ENCODE assay signal across 23 cellular contexts in the genomic region with DNA sequence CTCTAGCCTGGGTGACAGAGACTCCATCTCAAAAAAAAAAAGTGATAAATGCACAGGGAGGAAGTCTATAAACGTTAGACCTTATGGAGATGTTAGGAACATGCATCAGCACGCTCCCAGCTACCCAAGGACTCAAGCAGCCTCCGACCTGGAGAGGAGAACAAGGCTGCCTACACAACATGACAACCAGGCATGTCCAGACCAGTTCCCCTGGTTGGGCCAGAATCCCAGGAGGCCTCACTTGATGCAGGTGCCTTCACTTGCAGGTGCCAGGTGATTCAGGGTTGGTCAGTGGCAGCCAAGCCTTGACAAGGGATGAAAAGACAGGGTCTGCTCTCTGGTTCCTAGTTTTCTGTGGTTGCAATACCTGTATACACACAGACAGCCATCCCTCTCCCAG. TPM values are rescaled to one million over a fixed set of nuclear protein-coding genes. Genes with fewer than 3 reads are reported as not detected.
DNase-seq lines count a peak whose midpoint lies in the region; ATAC-seq and TF ChIP-seq lines count a peak whose summit lies in the region.
"Had no signal": no experiment of that assay in that cellular context is flagged by ENCODE, and none has a peak within 500 bp of the region (broad histone marks: within the 10 kb centered on the region; RNA-seq: fewer than 3 reads in every experiment).

No MANE protein-coding gene starts in this region.

- TF ChIP-seq CTCF in HCT116 (IDR thresholded peaks at IDR 0.05 in 2 of 3, conservative IDR thresholded peaks at IDR 0.05 in 1 of 3; ENCODE audit: borderline replicate concordance in 1 of 3, insufficient read depth in 1 of 3, low read depth in 2 of 3, low read length in 2 of 3) (no peak), RWPE1 (conservative IDR thresholded peaks at IDR 0.05; ENCODE audit: low read depth) (no peak), mesothelial cell of epicardium (IDR thresholded peaks at IDR 0.05; ENCODE audit: unreplicated experiment) (no peak)

- peaks cover 42 to 65% of the 10 kb centered on the region in 2 experiments for H3K36me3 ChIP-seq in HCT116 (ENCODE audit: control insufficient read depth in 1 of 2, insufficient read depth in 2 of 2, low read length in 2 of 2)

- CTCF ChIA-PET in activated CD4-positive, alpha-beta T cell treated with anti-CD3 and anti-CD28 coated beads for 36 hours (lab: Charles Lee) = no interaction called here
- CTCF ChIA-PET in HCT116 (lab: Charles Lee) = no interaction called here
- CTCF ChIA-PET in RWPE1 (lab: Yijun Ruan, JAX) = no interaction called here

- TF ChIP-seq POLR2A in HCT116 (IDR thresholded peaks at IDR 0.05; ENCODE audit: borderline replicate concordance, extremely low read depth, insufficient read depth, insufficient read length) = no peak

- no TSS peak for BruUV-seq in HCT116 (replicated peaks; lab: Mats Ljungman, UMichigan)

- peaks cover 7 to 12% of the 10 kb centered on the region in 2 experiments; a peak in 3 of 4 replicates for H3K4me1 ChIP-seq in HCT116 (ENCODE audit: control insufficient read depth in 1 of 2, insufficient read depth in 2 of 2, low read length in 2 of 2)

- H3K27ac ChIP-seq in HCT116 (ENCODE audit: low read depth, low read length) = peak overlapping the region; percentile 40
- H3K27ac ChIP-seq in RWPE1 = peak overlapping the region; percentile 83
- H3K27ac ChIP-seq: brain microvascular endothelial cell, C4-2B, colonic mucosa, heart left ventricle, left lung, sigmoid colon had no signal

- no peak overlapping the region for H3K4me3 ChIP-seq in HCT116 (replicated peaks in 1 of 2; ENCODE audit: low read depth in 1 of 2, low read length in 2 of 2)
- H3K4me3 ChIP-seq: colonic mucosa, GM12878, heart left ventricle, left lung, sigmoid colon, testis had no signal

- no peaks in the 10 kb centered on the region for H3K9me2 ChIP-seq in HCT116 (ENCODE audit: insufficient read depth)

- H3K4me3 Mint-ChIP-seq in activated CD4-positive, alpha-beta T cell treated with anti-CD3 and anti-CD28 coated beads, Interleukin-2, amount 10 ng/mL, durations not matched to agents 24 days and 14 days = no peak overlapping the region
- H3K4me3 Mint-ChIP-seq in activated CD4-positive, alpha-beta T cell treated with anti-CD3 and anti-CD28 coated beads for 36 hours = no peak overlapping the region
- H3K4me3 Mint-ChIP-seq in mesothelial cell of epicardium = no peak overlapping the region
- H3K4me3 Mint-ChIP-seq: activated B cell treated with CpG ODN at 0.5 μM for 24 hours; activated T-helper 1 cell treated with anti-CD3 and anti-CD28 coated beads, Interleukin-12 subunit alpha, Interleukin-12 subunit beta, Interleukin-2, Interleukin-4 antibody, amounts not matched to agents 30 ng/mL and 10 ng/mL and 1 ng/mL, durations not matched to agents 14 hours and 24 hours and 36 hours; nephron progenitor cell had no signal

- peaks cover 87% of the 10 kb centered on the region for H3K79me2 ChIP-seq in HCT116 (ENCODE audit: insufficient read depth, low read length)

- no peak overlapping the region for H3K9ac ChIP-seq in HCT116 (ENCODE audit: low read length)

- no peaks in the 10 kb centered on the region for H4K20me1 ChIP-seq in HCT116 (ENCODE audit: insufficient read depth)

- no peaks in the 10 kb centered on the region for H3K27me3 ChIP-seq in HCT116 (ENCODE audit: insufficient read depth, low read length)
- H3K27me3 ChIP-seq: brain microvascular endothelial cell, colonic mucosa, heart left ventricle, left lung, sigmoid colon, testis had no signal

- no peak for TF ChIP-seq RAD21 in HCT116 (IDR thresholded peaks at IDR 0.05; ENCODE audit: low read depth)

- no peak for ATAC-seq in activated CD4-positive, alpha-beta T cell treated with anti-CD3 and anti-CD28 coated beads for 36 hours
- ATAC-seq in HCT116 = no peak
- ATAC-seq in HG02642 (IDR thresholded peaks at IDR 0.05; ENCODE audit: poor library complexity, unreplicated experiment) = no peak
- no peak for ATAC-seq in GM18870 (IDR thresholded peaks at IDR 0.05; ENCODE audit: unreplicated experiment)
- ATAC-seq: GM12878, left lung had no signal

- H3K9me3 Mint-ChIP-seq in activated CD4-positive, alpha-beta T cell treated with anti-CD3 and anti-CD28 coated beads, Interleukin-2, amount 10 ng/mL, durations not matched to agents 24 days and 14 days = no peaks in the 10 kb centered on the region
- no peaks in the 10 kb centered on the region for H3K9me3 Mint-ChIP-seq in activated CD4-positive, alpha-beta T cell treated with anti-CD3 and anti-CD28 coated beads for 36 hours (ENCODE audit: low read depth)
- H3K9me3 Mint-ChIP-seq in mesothelial cell of epicardium = no peaks in the 10 kb centered on the region
- H3K9me3 Mint-ChIP-seq: activated B cell treated with CpG ODN at 0.5 μM for 24 hours; activated T-helper 1 cell treated with anti-CD3 and anti-CD28 coated beads, Interleukin-12 subunit alpha, Interleukin-12 subunit beta, Interleukin-2, Interleukin-4 antibody, amounts not matched to agents 30 ng/mL and 10 ng/mL and 1 ng/mL, durations not matched to agents 14 hours and 24 hours and 36 hours; nephron progenitor cell had no signal

- POLR2A ChIA-PET in activated CD4-positive, alpha-beta T cell treated with anti-CD3 and anti-CD28 coated beads for 36 hours (lab: Charles Lee) = interaction anchor here (0.6 to 1.1 kb wide), 3 partner anchors 24 to 192 kb away, joined by 3 to 5 read pairs (median 3); no protein-coding TSS in a partner anchor
- POLR2A ChIA-PET in HCT116 (lab: Charles Lee) = no interaction called here
- POLR2A ChIA-PET in RWPE1 (lab: Yijun Ruan, JAX; ENCODE audit: low non-redundant PET) = no interaction called here

- no peak overlapping the region for H3K4me2 ChIP-seq in HCT116 (ENCODE audit: low read length)

- no peaks in the 10 kb centered on the region for H3K27me3 Mint-ChIP-seq in activated CD4-positive, alpha-beta T cell treated with anti-CD3 and anti-CD28 coated beads, Interleukin-2, amount 10 ng/mL, durations not matched to agents 24 days and 14 days
- H3K27me3 Mint-ChIP-seq in activated CD4-positive, alpha-beta T cell treated with anti-CD3 and anti-CD28 coated beads for 36 hours = no peaks in the 10 kb centered on the region
- H3K27me3 Mint-ChIP-seq in mesothelial cell of epicardium (ENCODE audit: low read depth) = no peaks in the 10 kb centered on the region
- H3K27me3 Mint-ChIP-seq: activated B cell treated with CpG ODN at 0.5 μM for 24 hours had no signal

- H3K4me1 Mint-ChIP-seq in activated CD4-positive, alpha-beta T cell treated with anti-CD3 and anti-CD28 coated beads, Interleukin-2, amount 10 ng/mL, durations not matched to agents 24 days and 14 days = peaks cover 21% of the 10 kb centered on the region
- H3K4me1 Mint-ChIP-seq in activated CD4-positive, alpha-beta T cell treated with anti-CD3 and anti-CD28 coated beads for 36 hours = peaks cover 28% of the 10 kb centered on the region
- H3K4me1 Mint-ChIP-seq in mesothelial cell of epicardium = peaks cover 7% of the 10 kb centered on the region

- RAD21 ChIA-PET in HCT116 (lab: Charles Lee; ENCODE audit: low non-redundant PET in 1 of 2, low total read pairs in 2 of 2, uncharacterized antibody in 2 of 2, unreplicated experiment in 2 of 2) = no interaction called here

- no peak overlapping the region for H2AFZ ChIP-seq in HCT116 (ENCODE audit: low read depth, low read length, poor library complexity, severe bottlenecking)

- DNase-seq in activated CD4-positive, alpha-beta T cell treated with anti-CD3 and anti-CD28 coated beads, Interleukin-2, amount 10 ng/mL, durations not matched to agents 24 days and 14 days = no peak
- no peak for DNase-seq in activated CD4-positive, alpha-beta T cell treated with anti-CD3 and anti-CD28 coated beads for 36 hours
- DNase-seq in HCT116 (ENCODE audit: low read depth, low spot score) = no peak
- DNase-seq in RWPE1 (ENCODE audit: low spot score) = peak; percentile 74
- no peak for DNase-seq in mesothelial cell of epicardium (ENCODE audit: low spot score in 2 of 2, unreplicated experiment in 2 of 2)
- no peak for DNase-seq in NCI-H2227 treated with DMSO at 0.1 percent for 48 hours (lab: John Stamatoyannopoulos, UW)
- DNase-seq: activated B cell treated with CpG ODN at 0.5 μM for 24 hours, brain microvascular endothelial cell, colonic mucosa, H7, Kasumi-1, NCI-H1048, nephron progenitor cell, sigmoid colon had no signal

- no peaks in the 10 kb centered on the region for H3K9me3 ChIP-seq in HCT116 (ENCODE audit: control insufficient read depth in 1 of 2, insufficient read depth in 1 of 2, low read depth in 1 of 2, low read length in 2 of 2)
- H3K9me3 ChIP-seq: colonic mucosa, heart left ventricle, left lung, sigmoid colon, testis had no signal

- peaks cover 58% of the 10 kb centered on the region for H3K36me3 Mint-ChIP-seq in activated CD4-positive, alpha-beta T cell treated with anti-CD3 and anti-CD28 coated beads, Interleukin-2, amount 10 ng/mL, durations not matched to agents 24 days and 14 days (ENCODE audit: low read depth)
- H3K36me3 Mint-ChIP-seq in activated CD4-positive, alpha-beta T cell treated with anti-CD3 and anti-CD28 coated beads for 36 hours (ENCODE audit: low read depth) = peaks cover 67% of the 10 kb centered on the region
- peaks cover 28% of the 10 kb centered on the region for H3K36me3 Mint-ChIP-seq in mesothelial cell of epicardium

- intact Hi-C loops in activated CD4-positive, alpha-beta T cell treated with anti-CD3 and anti-CD28 coated beads, Interleukin-2, amount 10 ng/mL, durations not matched to agents 24 days and 14 days (cut with micrococcal nuclease) = loop anchor here (10.0 kb wide), 1 partner anchor 1755 kb away; a partner anchor contains a TSS
- intact Hi-C loops in activated CD4-positive, alpha-beta T cell treated with anti-CD3 and anti-CD28 coated beads for 36 hours (cut with DNase I, micrococcal nuclease) = loop anchor here in 1 of 2 experiments (10.0 kb wide), 1 partner anchor 1335 kb away; a partner anchor contains a TSS
- intact Hi-C loops in HCT116 (cut with micrococcal nuclease) = no loop called here

- H3K27ac Mint-ChIP-seq in activated CD4-positive, alpha-beta T cell treated with anti-CD3 and anti-CD28 coated beads, Interleukin-2, amount 10 ng/mL, durations not matched to agents 24 days and 14 days = peak overlapping the region; percentile 37
- H3K27ac Mint-ChIP-seq in activated CD4-positive, alpha-beta T cell treated with anti-CD3 and anti-CD28 coated beads for 36 hours = no peak overlapping the region
- peak overlapping the region; percentile 16 for H3K27ac Mint-ChIP-seq in mesothelial cell of epicardium
- H3K27ac Mint-ChIP-seq: activated B cell treated with CpG ODN at 0.5 μM for 24 hours; activated T-helper 1 cell treated with anti-CD3 and anti-CD28 coated beads, Interleukin-12 subunit alpha, Interleukin-12 subunit beta, Interleukin-2, Interleukin-4 antibody, amounts not matched to agents 30 ng/mL and 10 ng/mL and 1 ng/mL, durations not matched to agents 14 hours and 24 hours and 36 hours had no signal

RNA-seq across cellular contexts. Expression of a gene that starts 5.9 kb away (rescaled TPM):
- total RNA-seq in activated CD4-positive, alpha-beta T cell treated with anti-CD3 and anti-CD28 coated beads, Interleukin-2, amount 10 ng/mL, durations not matched to agents 24 days and 14 days = 185 and 187 TPM in 2 replicates
- total RNA-seq in activated CD4-positive, alpha-beta T cell treated with anti-CD3 and anti-CD28 coated beads for 36 hours = 100 to 1,000 TPM; 140 to 157 TPM
- total RNA-seq in HCT116 (2021; ENCODE audit: unreplicated experiment) (121 TPM), mesothelial cell of epicardium (47.6 to 51.3 TPM (median 49.3 TPM) in 3 replicates)
- 106 and 114 TPM in 2 replicates for polyA plus RNA-seq in HCT116 (2012)

RNA-seq across cellular contexts. Expression of a gene that starts 21.3 kb away (rescaled TPM):
- total RNA-seq in activated CD4-positive, alpha-beta T cell treated with anti-CD3 and anti-CD28 coated beads, Interleukin-2, amount 10 ng/mL, durations not matched to agents 24 days and 14 days = 69.1 and 70.5 TPM in 2 replicates
- 10 to 100 TPM; 41.7 to 43.4 TPM for total RNA-seq in activated CD4-positive, alpha-beta T cell treated with anti-CD3 and anti-CD28 coated beads for 36 hours
- total RNA-seq in HCT116 (2021; ENCODE audit: unreplicated experiment) (42.0 TPM), mesothelial cell of epicardium (85.5 to 86.8 TPM (median 85.6 TPM) in 3 replicates)
- polyA plus RNA-seq in HCT116 (2012) = 31.6 and 33.2 TPM in 2 replicates

RNA-seq across cellular contexts. Expression of a gene that starts 39.3 kb away (rescaled TPM):
- 0.33 and 0.47 TPM in 2 replicates for total RNA-seq in activated CD4-positive, alpha-beta T cell treated with anti-CD3 and anti-CD28 coated beads, Interleukin-2, amount 10 ng/mL, durations not matched to agents 24 days and 14 days
- total RNA-seq in activated CD4-positive, alpha-beta T cell treated with anti-CD3 and anti-CD28 coated beads for 36 hours = under 1 TPM; 0.11 TPM
- total RNA-seq in HCT116 (2021; ENCODE audit: unreplicated experiment) (0.47 TPM), mesothelial cell of epicardium (3.2 to 4.6 TPM (median 3.3 TPM) in 3 replicates)
- polyA plus RNA-seq in HCT116 (2012) = 0.03 TPM in 1 of 2 replicates, not detected in the other
- total RNA-seq: activated B cell treated with CpG ODN at 0.5 μM for 24 hours, GM12878, H7, HT1080 had no signal
